Comparison of ENCODE assay signal across 28 cellular contexts in the genomic region with DNA sequence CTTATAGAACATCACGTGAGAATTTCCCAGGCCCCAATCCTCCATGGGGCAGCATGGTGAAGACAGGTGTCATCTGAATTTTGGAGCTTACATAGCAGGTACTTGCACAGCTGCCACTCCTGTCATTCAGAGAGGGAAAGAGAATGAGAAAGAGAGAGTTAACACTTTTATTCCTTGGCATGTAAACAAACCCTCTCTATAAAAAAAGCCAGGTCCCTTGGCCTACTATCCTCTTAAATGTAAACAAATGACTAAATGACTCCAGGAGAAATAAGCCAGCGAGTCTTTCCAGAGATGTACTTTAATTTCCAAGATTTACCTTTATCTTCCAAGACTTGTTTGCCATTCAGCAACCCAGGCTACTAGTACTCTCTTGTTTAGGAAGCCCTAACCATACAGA.
"Had no signal": no experiment of that assay in that cellular context is flagged by ENCODE, and none has a peak within 500 bp of the region (broad histone marks: within the 10 kb centered on the region; RNA-seq: fewer than 3 reads in every experiment).

No MANE protein-coding gene starts in this region.

- H3K4me2 ChIP-seq: neural progenitor cell, smooth muscle cell had no signal

- H3K27me3 ChIP-seq: neural progenitor cell, ovary, right lobe of liver, suprapubic skin, testis, tibial artery, transverse colon, upper lobe of right lung, uterus had no signal

- H3K4me1 ChIP-seq: neural progenitor cell, parathyroid adenoma, psoas muscle, right lobe of liver, spleen, suprapubic skin, testis, transverse colon, upper lobe of right lung, uterus had no signal

- DNase-seq: natural killer cell; occipital lobe; ovary; posterior cingulate gyrus; psoas muscle; right cardiac atrium; right lobe of liver; spleen; stimulated activated CD4-positive, alpha-beta T cell treated with anti-CD3 and anti-CD28 coated beads, Interleukin-12 subunit alpha, Interleukin-12 subunit beta, amount 100 ng/mL, for 4 hours; stimulated activated CD4-positive, alpha-beta T cell treated with anti-CD3 and anti-CD28 coated beads, Interleukin-1b, Interleukin-23, amount 100 ng/mL, for 48 hours; stimulated activated CD4-positive, alpha-beta T cell treated with anti-CD3 and anti-CD28 coated beads, Interleukin-4, amount 100 ng/mL, for 1 hour; stimulated activated CD4-positive, alpha-beta T cell treated with anti-CD3 and anti-CD28 coated beads, Interleukin-4, amount 100 ng/mL, for 4 hours; stimulated activated CD8-positive, alpha-beta memory T cell treated with anti-CD3 and anti-CD28 coated beads, Interleukin-4, amount 100 ng/mL, for 48 hours; stimulated activated naive CD4-positive, alpha-beta T cell; stimulated activated naive CD8-positive, alpha-beta T cell treated with anti-CD3 and anti-CD28 coated beads, Interleukin-15, amount 100 ng/mL, for 72 hours; stimulated activated naive CD8-positive, alpha-beta T cell treated with anti-CD3 and anti-CD28 coated beads, Interleukin-15, Interleukin-2, amounts not matched to agents 100 U/mL and 50 U/mL, for 24 hours; substantia nigra; testis; tibial artery; transverse colon; upper lobe of right lung; uterus had no signal

- ATAC-seq: natural killer cell; psoas muscle; right cardiac atrium; right lobe of liver; stimulated activated memory B cell treated with anti-CD40 and anti-IgM and Interleukin-4, amounts not matched to agents 10 μg/mL and 1 μg/mL and 100 μg/mL, for 72 hours; stimulated activated naive CD8-positive, alpha-beta T cell treated with anti-CD3 and anti-CD28 coated beads, Interleukin-15, amount 100 ng/mL, for 72 hours; stimulated activated naive CD8-positive, alpha-beta T cell treated with anti-CD3 and anti-CD28 coated beads, Interleukin-15, Interleukin-2, amounts not matched to agents 100 U/mL and 50 U/mL, for 24 hours; upper lobe of right lung had no signal

- H3K9ac ChIP-seq: neural progenitor cell, parathyroid adenoma had no signal

- H3K36me3 ChIP-seq: neural progenitor cell, ovary, right lobe of liver, spleen, suprapubic skin, tibial artery, transverse colon, upper lobe of right lung, uterus had no signal

- H3K9me3 ChIP-seq: ovary, psoas muscle, right lobe of liver, spleen, suprapubic skin, testis, tibial artery, transverse colon, upper lobe of right lung, uterus had no signal

- H3K4me3 ChIP-seq: neural progenitor cell, ovary, psoas muscle, right lobe of liver, skin epidermis, smooth muscle cell, spleen, suprapubic skin, testis, tibial artery, transverse colon, upper lobe of right lung, uterus had no signal

- H3K27ac ChIP-seq: neural progenitor cell, ovary, parathyroid adenoma, psoas muscle, right lobe of liver, skin epidermis, spleen, suprapubic skin, testis, tibial artery, transverse colon, upper lobe of right lung, uterus had no signal

- H3K79me2 ChIP-seq: parathyroid adenoma had no signal

- H2AFZ ChIP-seq: neural progenitor cell, parathyroid adenoma had no signal
